In the genomic region with DNA sequence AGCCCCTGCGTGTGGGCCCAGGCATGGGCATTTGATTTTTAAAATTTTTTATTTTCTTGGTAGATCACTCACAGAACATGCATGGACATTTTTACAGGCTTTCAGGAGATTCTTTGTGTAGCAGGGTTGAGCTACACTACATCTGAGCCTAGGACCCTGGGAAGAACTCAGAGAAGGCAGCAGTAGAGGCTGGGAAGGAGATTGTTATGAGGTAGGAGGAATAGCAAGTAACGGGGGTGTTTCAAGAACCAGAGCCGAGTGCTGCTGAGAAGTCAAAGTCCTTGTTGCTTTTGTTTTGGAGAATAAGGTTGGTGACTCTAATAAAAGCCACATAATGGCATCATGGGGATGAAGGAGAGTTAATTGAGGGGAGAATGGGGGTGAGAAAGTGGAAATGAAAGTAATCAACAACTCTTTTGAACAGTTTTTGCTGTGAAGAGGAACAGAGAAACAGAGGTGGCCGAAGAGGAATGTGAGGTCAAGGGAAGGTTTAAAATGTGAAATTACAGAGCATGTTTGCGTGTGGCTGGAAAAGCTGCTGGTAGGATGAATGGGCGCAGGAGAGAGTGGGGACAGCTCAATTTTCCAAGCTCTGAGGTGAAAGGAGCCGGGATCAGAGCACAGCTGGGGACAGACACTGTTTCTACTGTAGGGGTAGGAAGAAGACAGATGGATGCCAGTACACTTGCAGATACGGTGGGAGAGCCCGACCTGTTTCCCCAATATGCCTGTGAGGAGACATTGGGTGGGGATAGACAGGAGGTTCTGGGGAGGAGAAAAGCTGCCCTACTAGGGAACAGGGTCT, we compare ENCODE assay signal across 18 cellular contexts. TPM values are rescaled to one million over a fixed set of nuclear protein-coding genes. Genes with fewer than 3 reads are reported as not detected.
DNase-seq lines count a peak whose midpoint lies in the region; ATAC-seq and TF ChIP-seq lines count a peak whose summit lies in the region.
"Had no signal": no experiment of that assay in that cellular context is flagged by ENCODE, and none has a peak within 500 bp of the region (broad histone marks: within the 10 kb centered on the region; RNA-seq: fewer than 3 reads in every experiment).

No MANE protein-coding gene starts in this region.

- H3K9ac ChIP-seq in Karpas-422 (ENCODE audit: low read length) = peak overlapping the region; percentile 42
- H3K9ac ChIP-seq: KMS-11 had no signal

- H3K4me3 Mint-ChIP-seq in T-helper 17 cell (peak overlapping the region; percentile 19), neural crest cell (peak overlapping the region; percentile 25), mesothelial cell of epicardium (no peak overlapping the region)

- peaks cover 3% of the 10 kb centered on the region; the same call in 1 of the 2 replicates for H3K36me3 ChIP-seq in Karpas-422 (ENCODE audit: insufficient read depth, low read length)
- H3K36me3 ChIP-seq: BE2C, thoracic aorta had no signal

- no peaks in the 10 kb centered on the region for H4K20me1 ChIP-seq in Karpas-422 (ENCODE audit: insufficient read depth, low read depth, low read length)

- no peak for ATAC-seq in T-helper 17 cell
- no peak for ATAC-seq in GM19351 (IDR thresholded peaks at IDR 0.05; ENCODE audit: unreplicated experiment)
- ATAC-seq: left lung had no signal

- H3K79me2 ChIP-seq in Karpas-422 (ENCODE audit: low read length) = peaks cover 3% of the 10 kb centered on the region

- no peaks in the 10 kb centered on the region for H3K9me3 ChIP-seq in Karpas-422 (ENCODE audit: low read length)
- H3K9me3 ChIP-seq in T-helper 17 cell (ENCODE audit: control insufficient read depth, low read length, poor library complexity, severe bottlenecking) = no peaks in the 10 kb centered on the region
- H3K9me3 ChIP-seq: BE2C, left lung, thoracic aorta had no signal

- no peak for TF ChIP-seq CTCF in GM13977 (IDR thresholded peaks at IDR 0.05; ENCODE audit: extremely low read depth, insufficient read depth, missing control alignments)
- no peak for TF ChIP-seq CTCF in neural crest cell (conservative IDR thresholded peaks at IDR 0.05)
- TF ChIP-seq CTCF in mesothelial cell of epicardium (IDR thresholded peaks at IDR 0.05; ENCODE audit: unreplicated experiment) = no peak

- H3K36me3 Mint-ChIP-seq in T-helper 17 cell (ENCODE audit: low read depth) (peaks cover 2% of the 10 kb centered on the region), neural crest cell (ENCODE audit: low read depth) (peaks cover 2% of the 10 kb centered on the region), mesothelial cell of epicardium (peaks cover 2% of the 10 kb centered on the region)

- 0 out of 2 replicates have a peak overlapping the region, but pooled peaks have one; percentile 11 for H3K4me3 ChIP-seq in Karpas-422 (ENCODE audit: low read length)
- H3K4me3 ChIP-seq: left lung, thoracic aorta had no signal

- peak overlapping the region; percentile 66 for H3K27ac Mint-ChIP-seq in T-helper 17 cell
- peak overlapping the region; percentile 48 for H3K27ac Mint-ChIP-seq in neural crest cell (ENCODE audit: unreplicated experiment)
- H3K27ac Mint-ChIP-seq in mesothelial cell of epicardium = no peak overlapping the region

- H3K9me2 ChIP-seq in Karpas-422 (replicated peaks; ENCODE audit: insufficient read depth, low read length) = no peaks in the 10 kb centered on the region

- H3K27ac ChIP-seq in Karpas-422 (ENCODE audit: low read length) = peak overlapping the region; percentile 90
- H3K27ac ChIP-seq: KMS-11, thoracic aorta had no signal

- no peaks in the 10 kb centered on the region for H3K9me3 Mint-ChIP-seq in neural crest cell
- H3K9me3 Mint-ChIP-seq in mesothelial cell of epicardium = no peaks in the 10 kb centered on the region

- in situ Hi-C loops in GM13977 (cut with MboI; ENCODE audit: low pct_unique_long_range_greater_than_20kb, low sequenced_read_pairs, unreplicated experiment) = no loop called here

- H3K4me2 ChIP-seq in Karpas-422 (ENCODE audit: low read depth, low read length, poor library complexity, severe bottlenecking) = peak overlapping the region; percentile 16
- H3K4me2 ChIP-seq: KMS-11 had no signal

- H3K27me3 Mint-ChIP-seq in T-helper 17 cell (no peaks in the 10 kb centered on the region), neural crest cell (ENCODE audit: low read depth) (peaks cover 24% of the 10 kb centered on the region), mesothelial cell of epicardium (ENCODE audit: low read depth) (no peaks in the 10 kb centered on the region)

- H3K4me1 Mint-ChIP-seq in T-helper 17 cell (peaks cover 24% of the 10 kb centered on the region), neural crest cell (peaks cover 33% of the 10 kb centered on the region), mesothelial cell of epicardium (peaks cover 29% of the 10 kb centered on the region)

- peaks cover 57% of the 10 kb centered on the region for H3K4me1 ChIP-seq in Karpas-422 (ENCODE audit: low read length)

- H2AFZ ChIP-seq in Karpas-422 (ENCODE audit: low read length) = no peak overlapping the region

- H3K27me3 ChIP-seq in Karpas-422 (ENCODE audit: low read length) = no peaks in the 10 kb centered on the region
- H3K27me3 ChIP-seq: BE2C had no signal

- DNase-seq in GM13977 (ENCODE audit: low spot score) (peak; percentile 77), Karpas-422 (peak; percentile 75), T-helper 17 cell (no peak), neural crest cell (ENCODE audit: low read depth, low spot score) (no peak), mesothelial cell of epicardium (ENCODE audit: low spot score in 2 of 2, unreplicated experiment in 2 of 2) (no peak), HuH-7.5 (ENCODE audit: low spot score) (no peak)
- no peak for DNase-seq in activated CD8-positive, alpha-beta memory T cell treated with anti-CD3 and anti-CD28 coated beads, Interleukin-2, amount 50 U/mL, for 48 hours
- DNase-seq: activated CD4-positive, CD25-positive, alpha-beta regulatory T cell; activated effector memory CD4-positive, alpha-beta T cell treated with Interleukin-2 at 50 U/mL for 16 hours; BE2C; DMS153; left lung; NCI-H1694 treated with DMSO at 0.1 percent for 48 hours; NCI-H510A treated with DMSO at 0.1 percent for 48 hours; T-helper 1 cell had no signal

RNA-seq across cellular contexts. Expression of a gene that starts 4.7 kb away (rescaled TPM):
- total RNA-seq in Karpas-422 (2014; rRNA removed; shearing (Covaris generic); ENCODE audit: low replicate concordance) = 53.6 and 138 TPM in 2 replicates
- total RNA-seq in T-helper 17 cell (10 to 100 TPM in 1 of 2 donors, 1 to 10 TPM in 1; 6.8 to 16.2 TPM), neural crest cell (129 and 147 TPM in 2 replicates), mesothelial cell of epicardium (472 to 494 TPM (median 482 TPM) in 3 replicates)

RNA-seq across cellular contexts. Expression of a gene that starts 7.5 kb away (rescaled TPM):
- 138 and 188 TPM in 2 replicates for total RNA-seq in Karpas-422 (2014; rRNA removed; shearing (Covaris generic); ENCODE audit: low replicate concordance)
- total RNA-seq in T-helper 17 cell = 1 to 10 TPM; 5.1 to 8.0 TPM
- total RNA-seq in neural crest cell = 10.5 and 11.4 TPM in 2 replicates
- total RNA-seq in mesothelial cell of epicardium = 4.7 to 7.8 TPM (median 5.8 TPM) in 3 replicates

RNA-seq across cellular contexts. Expression of a gene that starts 14.7 kb away (rescaled TPM):
- total RNA-seq in Karpas-422 (2014; rRNA removed; shearing (Covaris generic); ENCODE audit: low replicate concordance) = 104 and 195 TPM in 2 replicates
- 10 to 100 TPM; 58.6 to 66.9 TPM for total RNA-seq in T-helper 17 cell
- 125 and 130 TPM in 2 replicates for total RNA-seq in neural crest cell
- total RNA-seq in mesothelial cell of epicardium = 91.2 to 101 TPM (median 95.4 TPM) in 3 replicates

RNA-seq across cellular contexts. Expression of a gene that starts 28.6 kb away (rescaled TPM):
- 29.1 and 72.7 TPM in 2 replicates for total RNA-seq in Karpas-422 (2014; rRNA removed; shearing (Covaris generic); ENCODE audit: low replicate concordance)
- total RNA-seq in T-helper 17 cell = 1 to 10 TPM; 1.2 to 5.0 TPM
- total RNA-seq in neural crest cell = 387 and 410 TPM in 2 replicates
- 365 to 369 TPM (median 367 TPM) in 3 replicates for total RNA-seq in mesothelial cell of epicardium

RNA-seq across cellular contexts. Expression of a gene that starts 52.3 kb away (rescaled TPM):
- 48.3 and 59.6 TPM in 2 replicates for total RNA-seq in Karpas-422 (2014; rRNA removed; shearing (Covaris generic); ENCODE audit: low replicate concordance)
- 100 to 1,000 TPM; 143 to 167 TPM for total RNA-seq in T-helper 17 cell
- 96.3 and 98.4 TPM in 2 replicates for total RNA-seq in neural crest cell
- 126 to 128 TPM (median 128 TPM) in 3 replicates for total RNA-seq in mesothelial cell of epicardium

Comparison
In these comparisons a context has a peak if more than half of its experiments do, and no peak if none do; other contexts are left out.
1. DNase-seq: peak in GM13977 (single experiment) and Karpas-422 (single experiment); none in T-helper 17 cell (0 of 3), neural crest cell (single experiment), mesothelial cell of epicardium (0 of 2), HuH-7.5 (single experiment) and activated CD8-positive, alpha-beta memory T cell treated with anti-CD3 and anti-CD28 coated beads, Interleukin-2, amount 50 U/mL, for 48 hours (single experiment).
2. RNA of a gene that starts 7.5 kb away (total RNA-seq): 138 to 188 TPM in Karpas-422; 10.5 to 11.4 TPM in neural crest cell, 5.1 to 8.0 TPM in T-helper 17 cell and 4.7 to 7.8 TPM in mesothelial cell of epicardium; every median in the first group is over 10 times any median in the second.